Comparison of ENCODE assay signal across 8 cellular contexts in genomic region chr2:108169982-108170625, GRCh38.
DNase-seq lines count a peak whose midpoint lies in the region; ATAC-seq and TF ChIP-seq lines count a peak whose summit lies in the region.

No MANE protein-coding gene starts in this region.

- no peak overlapping the region for H3K27ac ChIP-seq in body of pancreas

- H3K4me1 ChIP-seq in body of pancreas, result no peaks in the 10 kb centered on the region

- H3K4me3 ChIP-seq in body of pancreas, result no peak overlapping the region

- no peaks in the 10 kb centered on the region for H3K27me3 ChIP-seq in body of pancreas

- CTCF ChIA-PET in T-cell (lab: Charles Lee), result interaction anchor here in 1 of 2 donors (1.0 kb wide), 1 partner anchor 9 kb away, joined by 3 read pairs; no protein-coding TSS in a partner anchor

- H3K4me3 Mint-ChIP-seq in nephron progenitor cell, result no peak overlapping the region
- H3K4me3 Mint-ChIP-seq in T-cell, result no peak overlapping the region

- H3K9me3 Mint-ChIP-seq in nephron progenitor cell (no peaks in the 10 kb centered on the region), T-cell (no peaks in the 10 kb centered on the region)

- H3K4me1 Mint-ChIP-seq in nephron progenitor cell (peaks cover 11% of the 10 kb centered on the region), T-cell (no peaks in the 10 kb centered on the region)

- H3K27me3 Mint-ChIP-seq in nephron progenitor cell (ENCODE audit: low read depth, poor library complexity) (no peaks in the 10 kb centered on the region), T-cell (peaks cover 6 to 18% of the 10 kb centered on the region in 2 donors)

- intact Hi-C loops in body of pancreas (cut with DNase I), result loop anchor here (10.0 kb wide), 1 partner anchor 1525 kb away; no protein-coding TSS in a partner anchor

- no peaks in the 10 kb centered on the region for H3K36me3 ChIP-seq in body of pancreas (replicated peaks in 1 of 2; ENCODE audit: insufficient read depth in 1 of 2, low read depth in 2 of 2)

- no peaks in the 10 kb centered on the region for H3K36me3 Mint-ChIP-seq in nephron progenitor cell (ENCODE audit: low read depth)
- no peaks in the 10 kb centered on the region for H3K36me3 Mint-ChIP-seq in T-cell

- POLR2A ChIA-PET in T-cell (lab: Charles Lee), result no interaction called here

- no peaks in the 10 kb centered on the region for H3K9me3 ChIP-seq in body of pancreas

- H3K27ac Mint-ChIP-seq in nephron progenitor cell (no peak overlapping the region), T-cell (no peak overlapping the region)

- DNase-seq in ELF-1 (ENCODE audit: low read depth, low spot score) (peak; percentile 25), M059J (ENCODE audit: low read depth) (peak; percentile 20), body of pancreas (no peak), nephron progenitor cell (no peak), T-cell (no peak), amygdala (lab: John Stamatoyannopoulos, UW) (no peak)
- no peak for DNase-seq in activated naive CD4-positive, alpha-beta T cell (lab: John Stamatoyannopoulos, UW)
- DNase-seq in activated CD4-positive, alpha-beta T cell treated with anti-CD3 and anti-CD28 coated beads for 1 hour, result no peak

- TF ChIP-seq POLR2A in body of pancreas (IDR thresholded peaks at IDR 0.05), result no peak

- TF ChIP-seq CTCF in body of pancreas (IDR thresholded peaks at IDR 0.05) (peak in 6 of 7 experiments; percentile 23 to 36 (median 29)), nephron progenitor cell (IDR thresholded peaks at IDR 0.05) (peak; percentile 54)

- ATAC-seq in body of pancreas (no peak), T-cell (replicated peaks in 1 of 4) (no peak)

- 25 to 30% methylated on average over 3 of the region's 3 CpGs for WGBS in body of pancreas, 2 donors

Comparison
In these comparisons a context has a peak if more than half of its experiments do, and no peak if none do; other contexts are left out.
1. DNase-seq: peak in ELF-1 (single experiment) and M059J (single experiment); none in body of pancreas (0 of 4), nephron progenitor cell (single experiment), activated naive CD4-positive, alpha-beta T cell (0 of 4), activated CD4-positive, alpha-beta T cell treated with anti-CD3 and anti-CD28 coated beads for 1 hour (single experiment), T-cell (0 of 34) and amygdala (0 of 56).